8 cellular contexts compared by ENCODE assay signal in the genomic region with DNA sequence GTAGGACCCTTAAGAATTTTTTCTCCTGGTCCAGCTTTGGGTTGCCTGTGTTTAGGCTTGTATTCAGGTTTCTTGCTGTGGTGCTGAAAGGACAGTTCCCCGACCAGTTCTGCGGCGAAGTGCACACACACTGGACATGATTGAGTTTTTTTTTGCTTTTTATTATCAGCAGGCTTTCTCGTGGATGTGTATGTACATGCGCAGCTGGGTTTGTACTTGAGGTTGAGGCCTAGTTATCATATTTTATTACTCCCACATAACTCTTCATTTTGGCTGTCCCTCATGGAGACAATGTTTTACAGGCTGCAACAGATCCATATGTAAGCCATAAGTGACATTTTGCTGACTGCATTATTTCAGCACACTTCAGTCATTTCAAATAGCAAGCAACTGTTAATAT. TPM values are rescaled to one million over a fixed set of nuclear protein-coding genes. Genes with fewer than 3 reads are reported as not detected.
DNase-seq lines count a peak whose midpoint lies in the region; ATAC-seq and TF ChIP-seq lines count a peak whose summit lies in the region.

No MANE protein-coding gene starts in this region.

- peaks cover 5 to 7% of the 10 kb centered on the region in 2 experiments for H3K4me1 ChIP-seq in trophoblast cell (ENCODE audit: control insufficient read depth in 1 of 2, insufficient read depth in 2 of 2, low read length in 2 of 2)

- TF ChIP-seq CTCF in GM10266 (IDR thresholded peaks at IDR 0.05; ENCODE audit: control insufficient read depth, insufficient read depth, low read depth, missing control alignments) (no peak), GM13976 (IDR thresholded peaks at IDR 0.05; ENCODE audit: borderline replicate concordance, control extremely low read depth, extremely low read depth, insufficient read depth, missing control alignments) (no peak)

- H2BK5ac ChIP-seq in trophoblast cell (ENCODE audit: low read depth, low read length, poor library complexity): no peak overlapping the region

- no peak overlapping the region for H3K27ac ChIP-seq in trophoblast cell (ENCODE audit: low read depth, low read length)

- no peak overlapping the region for H2AK5ac ChIP-seq in trophoblast cell (ENCODE audit: low read length)

- no peak overlapping the region for H3K18ac ChIP-seq in trophoblast cell (ENCODE audit: low read length)

- peak; percentile 33 for DNase-seq in GM10266 (ENCODE audit: extremely low spot score)
- peak; percentile 61 for DNase-seq in NCI-H526 treated with DMSO at 0.1 percent for 48 hours (lab: John Stamatoyannopoulos, UW)
- peak; percentile 70 for DNase-seq in dermis blood vessel endothelial cell
- peak; percentile 7 to 55 for DNase-seq in trophoblast cell
- DNase-seq in cerebellum (ENCODE audit: low spot score): no peak
- no peak for DNase-seq in GM13976 (ENCODE audit: low spot score)
- no peak for DNase-seq in DMS153 (lab: John Stamatoyannopoulos, UW)

- no peaks in the 10 kb centered on the region for H3K36me3 ChIP-seq in trophoblast cell (ENCODE audit: control insufficient read depth in 1 of 2, insufficient read depth in 2 of 2, low read length in 2 of 2)

- no peak overlapping the region for H4K12ac ChIP-seq in trophoblast cell (ENCODE audit: low read depth, low read length)

- no peaks in the 10 kb centered on the region for H3K79me2 ChIP-seq in trophoblast cell (ENCODE audit: control insufficient read depth, insufficient read depth, low read length, poor library complexity)

- in situ Hi-C loops in GM13976 (cut with MboI; ENCODE audit: low sequenced_read_pairs, unreplicated experiment): no loop called here

- H4K91ac ChIP-seq in trophoblast cell (ENCODE audit: low read depth, low read length): no peak overlapping the region

- H2BK120ac ChIP-seq in trophoblast cell (ENCODE audit: insufficient read depth, low read length, poor library complexity): no peak overlapping the region

- H3K9ac ChIP-seq in trophoblast cell (ENCODE audit: low read length): no peak overlapping the region

- WGBS in trophoblast cell (ENCODE audit: extremely low coverage, insufficient coverage, insufficient read length): no CpG with 5 or more reads among the region's 5 CpGs

- H3K4me2 ChIP-seq in trophoblast cell (ENCODE audit: low read length): no peak overlapping the region

- peaks cover 3% of the 10 kb centered on the region for H3K79me1 ChIP-seq in trophoblast cell (ENCODE audit: low read length)

- ATAC-seq in HG03045 (IDR thresholded peaks at IDR 0.05; ENCODE audit: unreplicated experiment): no peak

- H3K9me3 ChIP-seq in trophoblast cell (ENCODE audit: insufficient read depth, low read depth, low read length): no peaks in the 10 kb centered on the region

- H3K4ac ChIP-seq in trophoblast cell (ENCODE audit: low read depth, low read length): no peak overlapping the region

- no peak overlapping the region for H3K14ac ChIP-seq in trophoblast cell (ENCODE audit: low read length)

- H3K27me3 ChIP-seq in trophoblast cell (ENCODE audit: insufficient read depth, low read length): peaks cover 8% of the 10 kb centered on the region

- no peak overlapping the region for H4K8ac ChIP-seq in trophoblast cell (ENCODE audit: low read depth, low read length)

- H3K23ac ChIP-seq in trophoblast cell (ENCODE audit: low read length): no peak overlapping the region

- H3K4me3 ChIP-seq in trophoblast cell (ENCODE audit: low read depth, low read length): no peak overlapping the region

- H2BK12ac ChIP-seq in trophoblast cell (ENCODE audit: low read length): no peak overlapping the region

- H2AFZ ChIP-seq in trophoblast cell (ENCODE audit: insufficient read depth, low read length, poor library complexity): no peak overlapping the region

RNA-seq across cellular contexts. Expression of a gene that starts 2.5 kb away (rescaled TPM):
- total RNA-seq in dermis blood vessel endothelial cell (0.42 and 1.5 TPM in 2 replicates), cerebellum (80.3 TPM)
- 0.94 and 1.1 TPM in 2 replicates for polyA plus RNA-seq in trophoblast cell (2013)

Comparison
In these comparisons a context has a peak if more than half of its experiments do, and no peak if none do; other contexts are left out.
1. DNase-seq: peak in GM10266 (single experiment), NCI-H526 treated with DMSO at 0.1 percent for 48 hours (single experiment), dermis blood vessel endothelial cell (single experiment) and trophoblast cell (2 of 2); none in cerebellum (single experiment), GM13976 (single experiment) and DMS153 (single experiment).
2. RNA of a gene that starts 2.5 kb away (total RNA-seq): 80.3 TPM in cerebellum (single experiment); 0.42 to 1.5 TPM in dermis blood vessel endothelial cell; every median in the first group is over 10 times any median in the second.